In the genomic region with DNA sequence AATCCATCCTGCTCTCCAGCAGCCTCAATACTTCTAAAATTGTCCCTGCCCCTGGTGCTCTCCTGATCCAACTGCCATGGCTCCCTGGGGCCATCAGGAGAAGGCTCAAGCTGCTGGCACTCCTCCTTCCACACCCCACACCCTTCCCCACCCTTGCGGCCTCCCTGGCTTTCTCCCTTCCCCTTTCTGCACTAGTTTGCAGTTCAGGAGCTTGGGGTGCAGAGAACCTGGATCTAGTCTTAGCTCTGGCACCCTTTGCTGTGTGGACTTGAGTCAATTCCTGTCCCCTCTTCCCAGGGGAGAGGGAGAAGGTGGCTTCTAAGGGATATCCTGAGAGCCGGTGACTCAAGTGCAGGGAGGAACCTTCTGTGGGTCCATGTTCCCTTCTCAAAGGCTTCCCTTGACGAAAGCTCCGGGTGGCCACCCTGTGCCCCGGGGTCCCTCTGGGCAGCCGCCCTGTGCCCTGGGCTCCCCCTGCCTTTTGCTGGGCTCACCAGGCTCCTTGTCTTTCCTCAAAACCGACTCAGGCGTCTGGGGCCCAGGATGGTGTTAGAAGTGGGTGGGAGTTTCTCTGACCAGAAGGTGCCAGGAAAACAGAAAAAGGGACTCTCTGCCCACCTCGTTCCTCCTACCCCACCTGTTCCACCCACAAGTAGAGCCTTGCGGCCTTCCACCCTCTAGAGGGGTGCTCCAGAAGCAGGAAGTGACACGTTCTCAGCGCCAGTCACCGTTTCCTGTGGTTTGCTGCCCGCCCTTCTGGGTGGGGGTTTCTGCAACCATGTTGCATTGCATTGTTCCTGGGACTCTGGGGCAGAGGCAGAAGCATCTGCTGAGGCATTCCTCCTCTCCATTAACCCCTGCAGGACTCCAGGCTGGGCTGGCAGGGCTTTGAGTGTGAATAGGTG, we compare ENCODE assay signal across 9 cellular contexts. TPM values are rescaled to one million over a fixed set of nuclear protein-coding genes. Genes with fewer than 3 reads are reported as not detected.
DNase-seq lines count a peak whose midpoint lies in the region; ATAC-seq and TF ChIP-seq lines count a peak whose summit lies in the region.
"Had no signal": no experiment of that assay in that cellular context is flagged by ENCODE, and none has a peak within 500 bp of the region (broad histone marks: within the 10 kb centered on the region; RNA-seq: fewer than 3 reads in every experiment).

No MANE protein-coding gene starts in this region.

- H3K9me3 Mint-ChIP-seq in neural progenitor cell: peaks cover 2% of the 10 kb centered on the region

- no peaks in the 10 kb centered on the region for H3K79me2 ChIP-seq in neural progenitor cell (ENCODE audit: low read depth)

- H3K9me3 ChIP-seq in colonic mucosa (no peaks in the 10 kb centered on the region), neural progenitor cell (ENCODE audit: low read depth) (no peaks in the 10 kb centered on the region), thymus (ENCODE audit: control insufficient read depth) (peaks cover 1% of the 10 kb centered on the region)

- H2AFZ ChIP-seq in neural progenitor cell (replicated peaks): no peak overlapping the region

- H3K36me3 Mint-ChIP-seq in neural progenitor cell: no peaks in the 10 kb centered on the region

- no peak overlapping the region for H3K4me2 ChIP-seq in neural progenitor cell

- H3K36me3 ChIP-seq in colonic mucosa (no peaks in the 10 kb centered on the region), neural progenitor cell (no peaks in the 10 kb centered on the region), thymus (ENCODE audit: control insufficient read depth, insufficient read depth) (no peaks in the 10 kb centered on the region)

- peak; percentile 78 for ATAC-seq in GM19467 (IDR thresholded peaks at IDR 0.05; ENCODE audit: unreplicated experiment)

- peak overlapping the region in 1 of 2 donors; percentile 58 for H3K9ac ChIP-seq in colonic mucosa (ENCODE audit: low read depth in 2 of 2, low read length in 2 of 2)
- no peak overlapping the region for H3K9ac ChIP-seq in neural progenitor cell

- H3K27me3 ChIP-seq in HL-60 (ENCODE audit: insufficient read depth, poor library complexity, severe bottlenecking) (no peaks in the 10 kb centered on the region), colonic mucosa (no peaks in the 10 kb centered on the region), neural progenitor cell (no peaks in the 10 kb centered on the region), thymus (ENCODE audit: control insufficient read depth, insufficient read depth) (no peaks in the 10 kb centered on the region)

- peak; percentile 58 for DNase-seq in Ammon's horn (ENCODE audit: low spot score)
- peak; percentile 83 to 97 for DNase-seq in HL-60 (ENCODE audit: low read depth in 1 of 2, low spot score in 1 of 2)
- DNase-seq in activated CD4-positive, CD25-positive, alpha-beta regulatory T cell treated with anti-CD3 and anti-CD28 coated beads, Interleukin-2, amount 50 U/mL, for 72 hours: peak; percentile 72
- DNase-seq in colonic mucosa: peak; percentile 57
- DNase-seq in neural progenitor cell (ENCODE audit: low spot score): no peak
- no peak for DNase-seq in NCI-H1417 treated with DMSO at 0.1 percent for 48 hours (lab: John Stamatoyannopoulos, UW)

- intact Hi-C loops in colonic mucosa (cut with DNase I): no loop called here

- TF ChIP-seq CTCF in HL-60 (IDR thresholded peaks at IDR 0.05; ENCODE audit: insufficient read depth, low read length) (no peak), colonic mucosa (IDR thresholded peaks at IDR 0.05) (no peak), neural progenitor cell (IDR thresholded peaks at IDR 0.05) (no peak)

- H3K27ac Mint-ChIP-seq in neural progenitor cell: peak overlapping the region; percentile 47

- no peak overlapping the region for H3K4me3 Mint-ChIP-seq in neural progenitor cell

- H3K27me3 Mint-ChIP-seq in neural progenitor cell (ENCODE audit: insufficient read depth, low read depth): peaks cover 2% of the 10 kb centered on the region

- peaks cover 5% of the 10 kb centered on the region for H3F3A ChIP-seq in neural progenitor cell (ENCODE audit: low read depth)

- no peaks in the 10 kb centered on the region for H4K20me1 ChIP-seq in neural progenitor cell (ENCODE audit: low read depth)

- WGBS in thymus: 7% methylated on average over 14 of the region's 14 CpGs

- no peak overlapping the region for H3K4me3 ChIP-seq in HL-60 (replicated peaks; ENCODE audit: insufficient read depth, low read length)
- no peak overlapping the region for H3K4me3 ChIP-seq in colonic mucosa
- no peak overlapping the region for H3K4me3 ChIP-seq in neural progenitor cell
- peak overlapping the region; percentile 36 for H3K4me3 ChIP-seq in thymus (ENCODE audit: low read length)

- H3K27ac ChIP-seq in HL-60 (replicated peaks) (peak overlapping the region; percentile 94), colonic mucosa (peak overlapping the region; percentile 35), neural progenitor cell (no peak overlapping the region), thymus (ENCODE audit: low read depth) (peak overlapping the region; percentile 95)
- H3K27ac ChIP-seq: C4-2B had no signal

- H3K4me1 ChIP-seq in colonic mucosa: peaks cover 4% of the 10 kb centered on the region
- no peaks in the 10 kb centered on the region for H3K4me1 ChIP-seq in neural progenitor cell
- H3K4me1 ChIP-seq in thymus (ENCODE audit: control insufficient read depth, insufficient read depth, low read length): peaks cover 35% of the 10 kb centered on the region

- peaks cover 18% of the 10 kb centered on the region for H3K4me1 Mint-ChIP-seq in neural progenitor cell

RNA-seq across cellular contexts. Expression of a gene that starts 15.0 kb away (rescaled TPM):
- total RNA-seq in colonic mucosa (10 to 100 TPM; 33.1 to 44.9 TPM), neural progenitor cell (ENCODE audit: low replicate concordance) (12.4 and 17.4 TPM in 2 replicates)
- polyA plus RNA-seq in thymus: 27.0 TPM

RNA-seq across cellular contexts. Expression of a gene that starts 17.6 kb away (rescaled TPM):
- under 1 TPM in 1 of 2 donors, not detected in 1; 0.32 TPM for total RNA-seq in colonic mucosa
- not detected in 2 replicates for total RNA-seq in neural progenitor cell (ENCODE audit: low replicate concordance)
- polyA plus RNA-seq in thymus: 0.05 TPM

RNA-seq across cellular contexts. Expression of a gene that starts 39.2 kb away (rescaled TPM):
- 100 to 1,000 TPM; 210 to 312 TPM for total RNA-seq in colonic mucosa
- 199 and 203 TPM in 2 replicates for total RNA-seq in neural progenitor cell (ENCODE audit: low replicate concordance)
- polyA plus RNA-seq in thymus: 131 TPM

Comparison
In these comparisons a context has a peak if more than half of its experiments do, and no peak if none do; other contexts are left out.
1. DNase-seq: peak in Ammon's horn (single experiment), HL-60 (2 of 2), activated CD4-positive, CD25-positive, alpha-beta regulatory T cell treated with anti-CD3 and anti-CD28 coated beads, Interleukin-2, amount 50 U/mL, for 72 hours (single experiment) and colonic mucosa (single experiment); none in neural progenitor cell (single experiment) and NCI-H1417 treated with DMSO at 0.1 percent for 48 hours (single experiment).